In the genomic region with DNA sequence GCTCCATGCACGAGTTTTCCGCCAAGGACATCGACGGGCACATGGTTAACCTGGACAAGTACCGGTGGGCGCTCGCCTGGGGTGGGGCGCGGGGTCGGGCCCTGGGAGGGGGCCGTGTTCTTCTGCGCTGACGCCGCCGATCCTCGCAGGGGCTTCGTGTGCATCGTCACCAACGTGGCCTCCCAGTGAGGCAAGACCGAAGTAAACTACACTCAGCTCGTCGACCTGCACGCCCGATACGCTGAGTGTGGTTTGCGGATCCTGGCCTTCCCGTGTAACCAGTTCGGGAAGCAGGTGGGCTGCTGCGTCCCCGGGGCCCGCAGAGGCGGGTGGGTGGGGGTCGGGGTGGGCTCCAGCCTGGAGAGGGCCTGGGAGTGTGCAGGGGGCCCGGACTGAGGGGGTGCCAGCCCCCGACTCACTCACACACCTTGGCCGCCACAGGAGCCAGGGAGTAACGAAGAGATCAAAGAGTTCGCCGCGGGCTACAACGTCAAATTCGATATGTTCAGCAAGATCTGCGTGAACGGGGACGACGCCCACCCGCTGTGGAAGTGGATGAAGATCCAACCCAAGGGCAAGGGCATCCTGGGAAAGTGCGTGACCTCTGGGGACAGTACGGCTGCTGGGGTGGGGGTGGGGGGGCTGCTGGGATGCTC, we compare ENCODE assay signal across 1 cellular context.
TF ChIP-seq lines count a peak whose summit lies in the region.

No MANE protein-coding gene starts in this region.

TF ChIP-seq in liver, 16 proteins besides CTCF, POLR2A, EP300 and RAD21 (continued from another document):
- TF ChIP-seq, protein P1, sequence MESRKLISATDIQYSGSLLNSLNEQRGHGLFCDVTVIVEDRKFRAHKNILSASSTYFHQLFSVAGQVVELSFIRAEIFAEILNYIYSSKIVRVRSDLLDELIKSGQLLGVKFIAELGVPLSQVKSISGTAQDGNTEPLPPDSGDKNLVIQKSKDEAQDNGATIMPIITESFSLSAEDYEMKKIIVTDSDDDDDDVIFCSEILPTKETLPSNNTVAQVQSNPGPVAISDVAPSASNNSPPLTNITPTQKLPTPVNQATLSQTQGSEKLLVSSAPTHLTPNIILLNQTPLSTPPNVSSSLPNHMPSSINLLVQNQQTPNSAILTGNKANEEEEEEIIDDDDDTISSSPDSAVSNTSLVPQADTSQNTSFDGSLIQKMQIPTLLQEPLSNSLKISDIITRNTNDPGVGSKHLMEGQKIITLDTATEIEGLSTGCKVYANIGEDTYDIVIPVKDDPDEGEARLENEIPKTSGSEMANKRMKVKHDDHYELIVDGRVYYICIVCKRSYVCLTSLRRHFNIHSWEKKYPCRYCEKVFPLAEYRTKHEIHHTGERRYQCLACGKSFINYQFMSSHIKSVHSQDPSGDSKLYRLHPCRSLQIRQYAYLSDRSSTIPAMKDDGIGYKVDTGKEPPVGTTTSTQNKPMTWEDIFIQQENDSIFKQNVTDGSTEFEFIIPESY (IDR thresholded peaks at IDR 0.05), result no peak
- TF ChIP-seq GABPA (IDR thresholded peaks at IDR 0.05 in 1 of 2, conservative IDR thresholded peaks at IDR 0.05 in 1 of 2) (no peak), YY1 (IDR thresholded peaks at IDR 0.05) (no peak), FOXA2 (IDR thresholded peaks at IDR 0.05) (no peak), NR2F2 (IDR thresholded peaks at IDR 0.05) (no peak)
- TF ChIP-seq, protein P2, sequence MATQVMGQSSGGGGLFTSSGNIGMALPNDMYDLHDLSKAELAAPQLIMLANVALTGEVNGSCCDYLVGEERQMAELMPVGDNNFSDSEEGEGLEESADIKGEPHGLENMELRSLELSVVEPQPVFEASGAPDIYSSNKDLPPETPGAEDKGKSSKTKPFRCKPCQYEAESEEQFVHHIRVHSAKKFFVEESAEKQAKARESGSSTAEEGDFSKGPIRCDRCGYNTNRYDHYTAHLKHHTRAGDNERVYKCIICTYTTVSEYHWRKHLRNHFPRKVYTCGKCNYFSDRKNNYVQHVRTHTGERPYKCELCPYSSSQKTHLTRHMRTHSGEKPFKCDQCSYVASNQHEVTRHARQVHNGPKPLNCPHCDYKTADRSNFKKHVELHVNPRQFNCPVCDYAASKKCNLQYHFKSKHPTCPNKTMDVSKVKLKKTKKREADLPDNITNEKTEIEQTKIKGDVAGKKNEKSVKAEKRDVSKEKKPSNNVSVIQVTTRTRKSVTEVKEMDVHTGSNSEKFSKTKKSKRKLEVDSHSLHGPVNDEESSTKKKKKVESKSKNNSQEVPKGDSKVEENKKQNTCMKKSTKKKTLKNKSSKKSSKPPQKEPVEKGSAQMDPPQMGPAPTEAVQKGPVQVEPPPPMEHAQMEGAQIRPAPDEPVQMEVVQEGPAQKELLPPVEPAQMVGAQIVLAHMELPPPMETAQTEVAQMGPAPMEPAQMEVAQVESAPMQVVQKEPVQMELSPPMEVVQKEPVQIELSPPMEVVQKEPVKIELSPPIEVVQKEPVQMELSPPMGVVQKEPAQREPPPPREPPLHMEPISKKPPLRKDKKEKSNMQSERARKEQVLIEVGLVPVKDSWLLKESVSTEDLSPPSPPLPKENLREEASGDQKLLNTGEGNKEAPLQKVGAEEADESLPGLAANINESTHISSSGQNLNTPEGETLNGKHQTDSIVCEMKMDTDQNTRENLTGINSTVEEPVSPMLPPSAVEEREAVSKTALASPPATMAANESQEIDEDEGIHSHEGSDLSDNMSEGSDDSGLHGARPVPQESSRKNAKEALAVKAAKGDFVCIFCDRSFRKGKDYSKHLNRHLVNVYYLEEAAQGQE (IDR thresholded peaks at IDR 0.05), result no peak
- TF ChIP-seq, protein P3, sequence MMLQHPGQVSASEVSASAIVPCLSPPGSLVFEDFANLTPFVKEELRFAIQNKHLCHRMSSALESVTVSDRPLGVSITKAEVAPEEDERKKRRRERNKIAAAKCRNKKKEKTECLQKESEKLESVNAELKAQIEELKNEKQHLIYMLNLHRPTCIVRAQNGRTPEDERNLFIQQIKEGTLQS (IDR thresholded peaks at IDR 0.05), result no peak
TF ChIP-seq in liver: peak in this region for 0.
